Comparison of ENCODE assay signal across 8 cellular contexts in genomic region chr1:153783233-153784190, GRCh38.
DNase-seq lines count a peak whose midpoint lies in the region; ATAC-seq and TF ChIP-seq lines count a peak whose summit lies in the region.

No MANE protein-coding gene starts in this region.

- H3K4me1 ChIP-seq in muscle layer of colon (ENCODE audit: insufficient read depth, low read length): peaks cover 12% of the 10 kb centered on the region

- H3K4me3 ChIP-seq in muscle layer of colon (ENCODE audit: low read depth in 1 of 2, low read length in 2 of 2): peak overlapping the region; percentile 57 to 75

- peak overlapping the region; percentile 85 for H3K27ac ChIP-seq in muscle layer of colon (ENCODE audit: low read depth, low read length)

- ATAC-seq in GM21526 (IDR thresholded peaks at IDR 0.05; ENCODE audit: low FRiP score, unreplicated experiment): peak; percentile 80

- H3K9ac ChIP-seq in muscle layer of colon (ENCODE audit: low read length): peak overlapping the region; percentile 70

- peak; percentile 81 for DNase-seq in DMS 273 treated with DMSO at 0.1 percent for 48 hours (lab: John Stamatoyannopoulos, UW)
- peak; percentile 98 for DNase-seq in HuH-7.5 (ENCODE audit: low spot score)
- DNase-seq in OCI-M1 (lab: John Stamatoyannopoulos, UW): peak; percentile 97
- peak; percentile 92 for DNase-seq in activated T-cell treated with anti-CD3 and anti-CD28 coated beads for 48 hours (ENCODE audit: low read depth)
- DNase-seq in erythroblast (lab: John Stamatoyannopoulos, UW): peak; percentile 95 to 96
- peak; percentile 82 to 83 for DNase-seq in stimulated activated CD8-positive, alpha-beta memory T cell treated with anti-CD3 and anti-CD28 coated beads, Interleukin-7, amount 100 ng/mL, for 1 hour (ENCODE audit: low read depth in 2 of 2)

- H3K27me3 ChIP-seq in muscle layer of colon (ENCODE audit: control insufficient read depth in 1 of 2, insufficient read depth in 2 of 2, low read length in 2 of 2): no peaks in the 10 kb centered on the region

- TF ChIP-seq POLR2A in erythroblast (IDR thresholded peaks at IDR 0.05; ENCODE audit: low read length): peak; percentile 98

- H3K36me3 ChIP-seq in muscle layer of colon (ENCODE audit: insufficient read depth, low read length): peaks cover 7% of the 10 kb centered on the region

- no peaks in the 10 kb centered on the region for H3K9me3 ChIP-seq in muscle layer of colon (ENCODE audit: low read length)

Comparison
In these comparisons a context has a peak if more than half of its experiments do, and no peak if none do; other contexts are left out.
1. Peak in every context shown above with its lines: DNase-seq, ATAC-seq, H3K4me3 ChIP-seq and H3K27ac ChIP-seq.